ENCODE assay signal across 21 cellular contexts in genomic region chr2:1833726-1834125, GRCh38.
"Had no signal": no experiment of that assay in that cellular context is flagged by ENCODE, and none has a peak within 500 bp of the region (broad histone marks: within the 10 kb centered on the region; RNA-seq: fewer than 3 reads in every experiment).

No MANE protein-coding gene starts in this region.

- H3K4me1 ChIP-seq: lower lobe of right lung, testis had no signal

- FAIRE-seq: endometrium, frontal cortex, keratinocyte, urothelium cell line had no signal

- H3K27ac ChIP-seq: coronary artery, esophagus squamous epithelium, lower lobe of right lung, ovary, stomach, testis, tibial artery had no signal

- DNase-seq: dermis blood vessel endothelial cell; effector memory CD8-positive, alpha-beta T cell; erythroblast; esophagus squamous epithelium; left ventricle myocardium superior; lower lobe of right lung; mucosa of descending colon; naive B cell; nucleus accumbens; ovary; stimulated activated CD4-positive, alpha-beta T cell treated with anti-CD3 and anti-CD28 coated beads, Interleukin-2, amount 100 ng/mL, for 24 hours; stimulated activated CD4-positive, alpha-beta T cell treated with anti-CD3 and anti-CD28 coated beads, Interleukin-4, amount 100 ng/mL, for 24 hours; stimulated activated naive CD4-positive, alpha-beta T cell treated with Interleukin-2 at 50 U/mL for 16 hours; stomach; testis had no signal

- H3K9me3 ChIP-seq: esophagus squamous epithelium, lower lobe of right lung, mucosa of descending colon, ovary, stomach, testis, tibial artery had no signal

- H3K36me3 ChIP-seq: esophagus squamous epithelium, lower lobe of right lung, ovary, stomach, tibial artery had no signal

- H3K4me3 ChIP-seq: coronary artery, esophagus squamous epithelium, lower lobe of right lung, mucosa of descending colon, ovary, stomach, testis, tibial artery had no signal

- H3K27me3 ChIP-seq: ovary, stomach, testis, tibial artery had no signal
